21 cellular contexts compared by ENCODE assay signal in the genomic region with DNA sequence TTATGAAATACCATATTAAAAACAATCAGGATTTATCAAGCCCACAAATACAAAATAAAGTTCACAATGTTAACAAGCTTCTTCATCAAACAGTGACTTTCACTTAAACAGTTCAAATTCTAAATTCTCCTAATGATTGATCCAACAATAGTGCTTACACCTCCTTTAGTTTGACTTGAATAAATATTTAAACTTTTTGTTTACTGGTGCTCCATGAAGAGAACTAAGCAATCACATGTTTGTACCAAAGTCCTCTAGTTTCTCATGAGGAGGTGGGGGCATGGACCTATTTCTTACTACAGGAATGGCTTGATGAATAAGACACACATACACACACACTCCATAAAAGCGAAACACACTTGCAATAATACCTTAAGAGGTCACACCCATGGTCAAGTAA.
DNase-seq lines count a peak whose midpoint lies in the region; ATAC-seq, FAIRE-seq and TF ChIP-seq lines count a peak whose summit lies in the region.
"Had no signal": no experiment of that assay in that cellular context is flagged by ENCODE, and none has a peak within 500 bp of the region (broad histone marks: within the 10 kb centered on the region; RNA-seq: fewer than 3 reads in every experiment).

No MANE protein-coding gene starts in this region.

- no peak for TF ChIP-seq RAD21 in liver (IDR thresholded peaks at IDR 0.05)

- no TSS peak for BruUV-seq in PC-9 (replicated peaks; lab: Mats Ljungman, UMichigan)

- H3K9me2 ChIP-seq in PC-9 (ENCODE audit: insufficient read depth) = 0 out of 2 replicates have a peak, but pooled peaks cover 5% of the 10 kb centered on the region

- H3K9me3 ChIP-seq in BLaER1 = no peaks in the 10 kb centered on the region; the same call in 1 of the 2 replicates
- no peaks in the 10 kb centered on the region for H3K9me3 ChIP-seq in PC-9 (ENCODE audit: insufficient read depth, low read depth)
- no peaks in the 10 kb centered on the region for H3K9me3 ChIP-seq in liver (ENCODE audit: control insufficient read depth in 4 of 4, low read length in 3 of 4)
- H3K9me3 ChIP-seq: BE2C had no signal

- peak overlapping the region; percentile 2 for H3K27ac Mint-ChIP-seq in activated CD8-positive, alpha-beta T cell treated with anti-CD3 and anti-CD28 coated beads for 36 hours
- no peak overlapping the region for H3K27ac Mint-ChIP-seq in activated CD8-positive, alpha-beta T cell treated with anti-CD3 and anti-CD28 coated beads, Interleukin-2, amount 10 ng/mL, durations not matched to agents 7 days and 5 days
- no peak overlapping the region for H3K27ac Mint-ChIP-seq in activated CD4-positive, alpha-beta T cell treated with anti-CD3 and anti-CD28 coated beads, Interleukin-2, amount 10 ng/mL, durations not matched to agents 24 days and 14 days
- H3K27ac Mint-ChIP-seq: H9 had no signal

- CTCF ChIA-PET in activated CD8-positive, alpha-beta T cell treated with anti-CD3 and anti-CD28 coated beads for 36 hours (lab: Charles Lee) = interaction anchor here (1.4 to 1.7 kb wide), 3 partner anchors 12 to 469 kb away, joined by 3 to 4 read pairs (median 4); no protein-coding TSS in a partner anchor
- CTCF ChIA-PET in activated CD8-positive, alpha-beta T cell treated with anti-CD3 and anti-CD28 coated beads, Interleukin-2, amount 10 ng/mL, durations not matched to agents 7 days and 5 days (lab: Charles Lee) = interaction anchor here (1.3 kb wide), 1 partner anchor 8 kb away, joined by 4 read pairs; no protein-coding TSS in a partner anchor
- CTCF ChIA-PET in PC-9 (lab: Charles Lee) = no interaction called here

- H3K4me1 Mint-ChIP-seq in activated CD8-positive, alpha-beta T cell treated with anti-CD3 and anti-CD28 coated beads for 36 hours (ENCODE audit: low read depth) = peaks cover 82% of the 10 kb centered on the region
- H3K4me1 Mint-ChIP-seq in activated CD8-positive, alpha-beta T cell treated with anti-CD3 and anti-CD28 coated beads, Interleukin-2, amount 10 ng/mL, durations not matched to agents 7 days and 5 days (ENCODE audit: low read depth) = peaks cover 44% of the 10 kb centered on the region
- peaks cover 66% of the 10 kb centered on the region for H3K4me1 Mint-ChIP-seq in activated CD4-positive, alpha-beta T cell treated with anti-CD3 and anti-CD28 coated beads, Interleukin-2, amount 10 ng/mL, durations not matched to agents 24 days and 14 days
- H3K4me1 Mint-ChIP-seq: H9 had no signal

- H3K4me1 ChIP-seq in BLaER1 = peaks cover 52% of the 10 kb centered on the region
- H3K4me1 ChIP-seq in PC-9 (replicated peaks; ENCODE audit: insufficient read depth) = peaks cover 15% of the 10 kb centered on the region
- peaks cover 3 to 26% (median 16%) of the 10 kb centered on the region in 4 donors for H3K4me1 ChIP-seq in liver (ENCODE audit: control insufficient read depth in 4 of 4, insufficient read depth in 4 of 4, low read length in 3 of 4)

- no peaks in the 10 kb centered on the region for H3K27me3 Mint-ChIP-seq in activated CD8-positive, alpha-beta T cell treated with anti-CD3 and anti-CD28 coated beads for 36 hours
- H3K27me3 Mint-ChIP-seq in activated CD8-positive, alpha-beta T cell treated with anti-CD3 and anti-CD28 coated beads, Interleukin-2, amount 10 ng/mL, durations not matched to agents 7 days and 5 days (ENCODE audit: low read depth) = no peaks in the 10 kb centered on the region
- no peaks in the 10 kb centered on the region for H3K27me3 Mint-ChIP-seq in activated CD4-positive, alpha-beta T cell treated with anti-CD3 and anti-CD28 coated beads, Interleukin-2, amount 10 ng/mL, durations not matched to agents 24 days and 14 days

- no peak for DNase-seq in activated CD8-positive, alpha-beta T cell treated with anti-CD3 and anti-CD28 coated beads for 36 hours
- no peak for DNase-seq in activated CD8-positive, alpha-beta T cell treated with anti-CD3 and anti-CD28 coated beads, Interleukin-2, amount 10 ng/mL, durations not matched to agents 7 days and 5 days
- no peak for DNase-seq in PC-9
- no peak for DNase-seq in HTR-8/SVneo (ENCODE audit: insufficient read length, low spot score)
- no peak for DNase-seq in activated CD4-positive, alpha-beta T cell treated with anti-CD3 and anti-CD28 coated beads, Interleukin-2, amount 10 ng/mL, durations not matched to agents 24 days and 14 days
- no peak for DNase-seq in HuH-7 (ENCODE audit: low spot score)
- DNase-seq: BE2C, DND-41, H9, MV-4-11, NCI-H187, NCI-H2107, NCI-H2227 treated with DMSO at 0.1 percent for 48 hours, NCI-H524, NCI-H82, OCI-M1, RPMI8226, SIG-M5 had no signal

- no peak overlapping the region for H3K4me3 Mint-ChIP-seq in activated CD8-positive, alpha-beta T cell treated with anti-CD3 and anti-CD28 coated beads for 36 hours
- no peak overlapping the region for H3K4me3 Mint-ChIP-seq in activated CD8-positive, alpha-beta T cell treated with anti-CD3 and anti-CD28 coated beads, Interleukin-2, amount 10 ng/mL, durations not matched to agents 7 days and 5 days
- H3K4me3 Mint-ChIP-seq in activated CD4-positive, alpha-beta T cell treated with anti-CD3 and anti-CD28 coated beads, Interleukin-2, amount 10 ng/mL, durations not matched to agents 24 days and 14 days = no peak overlapping the region
- H3K4me3 Mint-ChIP-seq: H9 had no signal

- intact Hi-C loops in activated CD8-positive, alpha-beta T cell treated with anti-CD3 and anti-CD28 coated beads for 36 hours (cut with micrococcal nuclease) = no loop called here
- intact Hi-C loops in PC-9 (cut with micrococcal nuclease; ENCODE audit: unreplicated experiment) = no loop called here
- intact Hi-C loops in activated CD4-positive, alpha-beta T cell treated with anti-CD3 and anti-CD28 coated beads, Interleukin-2, amount 10 ng/mL, durations not matched to agents 24 days and 14 days (cut with micrococcal nuclease) = loop anchor here (10.0 kb wide), 1 partner anchor 254 kb away; no protein-coding TSS in a partner anchor

- H3K27ac ChIP-seq in BLaER1 (0 out of 2 replicates have a peak overlapping the region, but pooled peaks have one; percentile 50), PC-9 (peak overlapping the region; percentile 3; the same call in 1 of the 2 replicates), liver (ENCODE audit: low read depth in 1 of 2, low read length in 2 of 2) (peak overlapping the region; percentile 6 to 40)
- H3K27ac ChIP-seq: KMS-11 had no signal

- H3K36me3 ChIP-seq in BLaER1 = peaks cover 45% of the 10 kb centered on the region
- H3K36me3 ChIP-seq in PC-9 (ENCODE audit: low read depth) = no peaks in the 10 kb centered on the region
- no peaks in the 10 kb centered on the region for H3K36me3 ChIP-seq in liver (ENCODE audit: control insufficient read depth in 4 of 4, insufficient read depth in 3 of 4, low read depth in 1 of 4, low read length in 3 of 4)
- H3K36me3 ChIP-seq: BE2C had no signal

- H4K20me1 ChIP-seq in BLaER1 (peaks cover 8% of the 10 kb centered on the region; the same call in 1 of the 2 replicates), PC-9 (ENCODE audit: insufficient read depth) (no peaks in the 10 kb centered on the region)

- no peak for TF ChIP-seq CTCF in activated CD8-positive, alpha-beta T cell treated with anti-CD3 and anti-CD28 coated beads for 36 hours (IDR thresholded peaks at IDR 0.05)
- TF ChIP-seq CTCF in PC-9 (conservative IDR thresholded peaks at IDR 0.05) (no peak), liver (IDR thresholded peaks at IDR 0.05; ENCODE audit: low read depth, low read length, missing input control) (no peak)

- peaks cover 20% of the 10 kb centered on the region for H3F3A ChIP-seq in PC-9 (ENCODE audit: insufficient read depth, low read depth)

- POLR2A ChIA-PET in activated CD8-positive, alpha-beta T cell treated with anti-CD3 and anti-CD28 coated beads for 36 hours (lab: Charles Lee) = interaction anchor here (1.0 kb wide), 1 partner anchor 10 kb away, joined by 4 read pairs; no protein-coding TSS in a partner anchor
- POLR2A ChIA-PET in activated CD8-positive, alpha-beta T cell treated with anti-CD3 and anti-CD28 coated beads, Interleukin-2, amount 10 ng/mL, durations not matched to agents 7 days and 5 days (lab: Charles Lee) = no interaction called here
- POLR2A ChIA-PET in PC-9 (lab: Charles Lee; ENCODE audit: unreplicated experiment) = no interaction called here

- peaks cover 33% of the 10 kb centered on the region for H3K36me3 Mint-ChIP-seq in activated CD8-positive, alpha-beta T cell treated with anti-CD3 and anti-CD28 coated beads for 36 hours (ENCODE audit: low read depth)
- H3K36me3 Mint-ChIP-seq in activated CD8-positive, alpha-beta T cell treated with anti-CD3 and anti-CD28 coated beads, Interleukin-2, amount 10 ng/mL, durations not matched to agents 7 days and 5 days (ENCODE audit: low read depth) = peaks cover 54% of the 10 kb centered on the region
- peaks cover 38% of the 10 kb centered on the region for H3K36me3 Mint-ChIP-seq in activated CD4-positive, alpha-beta T cell treated with anti-CD3 and anti-CD28 coated beads, Interleukin-2, amount 10 ng/mL, durations not matched to agents 24 days and 14 days (ENCODE audit: low read depth)

- FAIRE-seq in HTR-8/SVneo (lab: Jason Lieb, UNC) = no peak

- no peaks in the 10 kb centered on the region for H3K9me3 Mint-ChIP-seq in activated CD8-positive, alpha-beta T cell treated with anti-CD3 and anti-CD28 coated beads for 36 hours
- no peaks in the 10 kb centered on the region for H3K9me3 Mint-ChIP-seq in activated CD8-positive, alpha-beta T cell treated with anti-CD3 and anti-CD28 coated beads, Interleukin-2, amount 10 ng/mL, durations not matched to agents 7 days and 5 days (ENCODE audit: insufficient read depth)
- H3K9me3 Mint-ChIP-seq in activated CD4-positive, alpha-beta T cell treated with anti-CD3 and anti-CD28 coated beads, Interleukin-2, amount 10 ng/mL, durations not matched to agents 24 days and 14 days = no peaks in the 10 kb centered on the region
- H3K9me3 Mint-ChIP-seq: H9 had no signal

- H3K4me2 ChIP-seq in BLaER1 = no peak overlapping the region
- no peak overlapping the region for H3K4me2 ChIP-seq in PC-9
- H3K4me2 ChIP-seq: KMS-11 had no signal

- H2AFZ ChIP-seq in PC-9 = no peak overlapping the region

- H3K9ac ChIP-seq in BLaER1 = no peak overlapping the region
- H3K9ac ChIP-seq in liver (ENCODE audit: low read depth in 1 of 2, low read length in 2 of 2) = peak overlapping the region in 1 of 2 donors; percentile 43
- H3K9ac ChIP-seq: KMS-11 had no signal

- H3K79me2 ChIP-seq in PC-9 (ENCODE audit: low read depth) = no peaks in the 10 kb centered on the region

- 96% methylated on average over 1 of the region's 1 CpG for WGBS in liver

- H3K27me3 ChIP-seq in BLaER1 = no peaks in the 10 kb centered on the region
- H3K27me3 ChIP-seq in PC-9 (ENCODE audit: insufficient read depth, low read depth) = no peaks in the 10 kb centered on the region
- no peaks in the 10 kb centered on the region for H3K27me3 ChIP-seq in liver (ENCODE audit: control insufficient read depth in 4 of 4, insufficient read depth in 4 of 4, low read length in 3 of 4)
- H3K27me3 ChIP-seq: BE2C had no signal

- H3K4me3 ChIP-seq in BLaER1 (no peak overlapping the region), PC-9 (no peak overlapping the region), liver (ENCODE audit: low read depth in 1 of 3, low read length in 3 of 3) (no peak overlapping the region)

- no peak for ATAC-seq in activated CD8-positive, alpha-beta T cell treated with anti-CD3 and anti-CD28 coated beads for 36 hours
- ATAC-seq in activated CD8-positive, alpha-beta T cell treated with anti-CD3 and anti-CD28 coated beads, Interleukin-2, amount 10 ng/mL, durations not matched to agents 7 days and 5 days = no peak
